Comparison of ENCODE assay signal across 14 cellular contexts in the genomic region with DNA sequence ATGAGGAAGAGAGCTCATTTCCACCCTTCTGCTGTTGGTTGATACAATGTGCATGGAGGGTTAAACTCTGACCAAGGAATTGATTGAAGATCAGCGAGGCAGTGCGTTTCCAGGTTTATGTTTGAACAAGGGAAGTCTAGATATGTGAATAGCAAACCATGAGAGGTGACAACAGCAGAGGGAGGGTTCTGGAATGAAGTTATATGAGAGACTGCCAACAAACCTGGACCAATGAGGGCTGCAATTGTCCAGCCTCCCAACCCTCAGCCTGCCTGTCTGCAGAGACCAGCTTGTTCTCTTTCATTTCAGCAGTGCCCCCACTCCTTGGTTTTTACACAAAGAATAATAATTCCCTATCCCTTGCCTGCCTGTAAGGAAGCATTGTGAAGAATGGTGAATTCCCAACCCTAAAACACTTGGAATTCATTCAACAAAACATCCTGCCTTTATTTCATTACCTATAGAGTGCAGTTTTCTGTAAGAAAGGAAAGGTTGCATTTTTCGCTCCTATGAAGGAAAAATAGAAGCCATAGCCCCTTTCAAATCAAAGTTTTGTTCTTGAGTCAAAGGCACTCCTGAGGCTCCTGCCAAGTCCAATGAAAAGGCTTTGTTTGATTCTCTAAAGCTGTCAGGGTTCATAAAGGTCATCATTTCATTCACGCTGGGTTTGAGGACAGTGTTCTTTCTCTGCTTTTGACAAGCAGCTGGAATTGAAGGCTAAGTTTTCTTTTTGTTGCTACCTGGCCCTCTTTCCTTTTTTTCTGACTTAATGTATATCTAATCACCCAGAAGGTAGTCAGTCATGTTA. TPM values are rescaled to one million over a fixed set of nuclear protein-coding genes. Genes with fewer than 3 reads are reported as not detected.
DNase-seq lines count a peak whose midpoint lies in the region; ATAC-seq and TF ChIP-seq lines count a peak whose summit lies in the region.
"Had no signal": no experiment of that assay in that cellular context is flagged by ENCODE, and none has a peak within 500 bp of the region (broad histone marks: within the 10 kb centered on the region; RNA-seq: fewer than 3 reads in every experiment).

No MANE protein-coding gene starts in this region.

- H3K27me3 ChIP-seq in lower lobe of right lung (ENCODE audit: low read depth) (peaks cover 3% of the 10 kb centered on the region), prostate gland (replicated peaks; ENCODE audit: insufficient read depth) (no peaks in the 10 kb centered on the region)
- H3K27me3 ChIP-seq: cardiac muscle cell had no signal

- intact Hi-C loops in lower lobe of right lung (cut with DNase I) = no loop called here
- intact Hi-C loops in prostate gland (cut with DNase I) = no loop called here

- H3K4me3 ChIP-seq in lower lobe of right lung = no peak overlapping the region
- no peak overlapping the region for H3K4me3 ChIP-seq in prostate gland
- H3K4me3 ChIP-seq: cardiac muscle cell, thoracic aorta had no signal

- ATAC-seq in lower lobe of right lung (peak; percentile 45 to 59), GM19455 (IDR thresholded peaks at IDR 0.05; ENCODE audit: unreplicated experiment) (no peak), GM19463 (IDR thresholded peaks at IDR 0.05; ENCODE audit: unreplicated experiment) (no peak)
- ATAC-seq: sciatic nerve; stimulated activated memory B cell treated with anti-CD40 and anti-IgM and Interleukin-4, amounts not matched to agents 10 μg/mL and 1 μg/mL and 100 μg/mL, for 72 hours had no signal

- TF ChIP-seq POLR2A in prostate gland (IDR thresholded peaks at IDR 0.05) = no peak

- H3K36me3 ChIP-seq in lower lobe of right lung (no peaks in the 10 kb centered on the region), prostate gland (no peaks in the 10 kb centered on the region)
- H3K36me3 ChIP-seq: cardiac muscle cell, thoracic aorta had no signal

- H3K4me1 ChIP-seq in lower lobe of right lung (peaks cover 14% of the 10 kb centered on the region), prostate gland (replicated peaks) (peaks cover 4% of the 10 kb centered on the region)

- DNase-seq in HuH-7 (ENCODE audit: low spot score) (peak; percentile 1), dermis blood vessel endothelial cell (peak; percentile 54), lower lobe of right lung (no peak), prostate gland (ENCODE audit: low spot score) (peak; percentile 42), iPS-NIHi7 (ENCODE audit: extremely low spot score) (no peak), DMS53 (lab: John Stamatoyannopoulos, UW) (no peak)
- DNase-seq: activated CD4-positive, alpha-beta T cell treated with anti-CD3 and anti-CD28 coated beads, Interleukin-2, amount 10 ng/mL, durations not matched to agents 24 days and 14 days; NCI-H1436 had no signal

- no peak overlapping the region for H3K27ac ChIP-seq in lower lobe of right lung
- H3K27ac ChIP-seq in prostate gland = peak overlapping the region; percentile 33 to 51
- H3K27ac ChIP-seq: cardiac muscle cell, thoracic aorta had no signal

- H3K9me3 ChIP-seq in lower lobe of right lung (no peaks in the 10 kb centered on the region), prostate gland (no peaks in the 10 kb centered on the region)
- H3K9me3 ChIP-seq: thoracic aorta had no signal

- TF ChIP-seq CTCF in lower lobe of right lung (IDR thresholded peaks at IDR 0.05) (no peak), prostate gland (IDR thresholded peaks at IDR 0.05) (no peak)

- 35% methylated on average over 4 of the region's 4 CpGs for WGBS in prostate gland

RNA-seq across cellular contexts. Expression of gene ABCC4, which starts 53.6 kb away (rescaled TPM):
- total RNA-seq in dermis blood vessel endothelial cell (6.1 and 9.8 TPM in 2 replicates), lower lobe of right lung (32.2 TPM), prostate gland (10 to 100 TPM; 33.3 to 48.4 TPM)

Comparison
In these comparisons a context has a peak if more than half of its experiments do, and no peak if none do; other contexts are left out.
1. DNase-seq: peak in HuH-7 (single experiment), dermis blood vessel endothelial cell (single experiment) and prostate gland (single experiment); none in lower lobe of right lung (single experiment), iPS-NIHi7 (single experiment) and DMS53 (single experiment).
2. ATAC-seq: peak in lower lobe of right lung (2 of 2); none in GM19455 (single experiment) and GM19463 (single experiment).